27 cellular contexts compared by ENCODE assay signal in genomic region chr12:89129471-89129870, GRCh38.
DNase-seq lines count a peak whose midpoint lies in the region; ATAC-seq and TF ChIP-seq lines count a peak whose summit lies in the region.
"Had no signal": no experiment of that assay in that cellular context is flagged by ENCODE, and none has a peak within 500 bp of the region (broad histone marks: within the 10 kb centered on the region; RNA-seq: fewer than 3 reads in every experiment).

No MANE protein-coding gene starts in this region.

- H3K79me2 ChIP-seq in neural cell (replicated peaks; ENCODE audit: insufficient read depth, low read length), result no peaks in the 10 kb centered on the region

- H3K36me3 ChIP-seq in neural cell (ENCODE audit: insufficient read depth, low read length) (no peaks in the 10 kb centered on the region), spleen (no peaks in the 10 kb centered on the region)
- H3K36me3 ChIP-seq: gastroesophageal sphincter, left lung, uterus had no signal

- no peak for TF ChIP-seq CTCF in neural cell (IDR thresholded peaks at IDR 0.05; ENCODE audit: poor library complexity, severe bottlenecking)
- no peak for TF ChIP-seq CTCF in spleen (IDR thresholded peaks at IDR 0.05 in 8 of 11, conservative IDR thresholded peaks at IDR 0.05 in 3 of 11)

- H3K27me3 ChIP-seq in neural cell (ENCODE audit: insufficient read depth, low read depth, low read length) (no peaks in the 10 kb centered on the region), spleen (replicated peaks in 1 of 7) (no peaks in the 10 kb centered on the region)
- H3K27me3 ChIP-seq: gastroesophageal sphincter, left lung, uterus had no signal

- intact Hi-C loops in activated CD4-positive, alpha-beta T cell treated with anti-CD3 and anti-CD28 coated beads, Interleukin-2, amount 10 ng/mL, durations not matched to agents 24 days and 14 days (cut with micrococcal nuclease), result no loop called here
- intact Hi-C loops in spleen (cut with DNase I; ENCODE audit: low total_unique reads), result no loop called here

- H3K9me3 Mint-ChIP-seq in activated CD4-positive, alpha-beta T cell treated with anti-CD3 and anti-CD28 coated beads, Interleukin-2, amount 10 ng/mL, durations not matched to agents 24 days and 14 days, result peaks cover 22% of the 10 kb centered on the region
- H3K9me3 Mint-ChIP-seq: activated T-cell treated with anti-CD3 and anti-CD28 coated beads, Interleukin-2, amount 50 U/mL, for 4 hours; naive B cell; stimulated activated naive B cell treated with anti-CD40 and anti-IgM and Interleukin-4, amounts not matched to agents 10 μg/mL and 1 μg/mL and 100 μg/mL, for 72 hours had no signal

- peaks cover 3% of the 10 kb centered on the region for H3K4me1 Mint-ChIP-seq in activated CD4-positive, alpha-beta T cell treated with anti-CD3 and anti-CD28 coated beads, Interleukin-2, amount 10 ng/mL, durations not matched to agents 24 days and 14 days
- H3K4me1 Mint-ChIP-seq: stimulated activated naive B cell treated with anti-CD40 and anti-IgM and Interleukin-4, amounts not matched to agents 10 μg/mL and 1 μg/mL and 100 μg/mL, for 72 hours had no signal

- DNase-seq in activated CD4-positive, alpha-beta T cell treated with anti-CD3 and anti-CD28 coated beads, Interleukin-2, amount 10 ng/mL, durations not matched to agents 24 days and 14 days, result peak; percentile 64
- DNase-seq in activated CD4-positive, alpha-beta T cell treated with anti-CD3 and anti-CD28 coated beads for 1 hour, result no peak
- DNase-seq in NCI-H446 treated with DMSO at 0.1 percent for 48 hours (lab: John Stamatoyannopoulos, UW) (peak; percentile 27), spleen (no peak), SHP77 (lab: John Stamatoyannopoulos, UW) (no peak)
- DNase-seq: activated T-cell treated with anti-CD3 and anti-CD28 coated beads, Interleukin-2, amount 50 U/mL, for 4 hours; C1 segment of cervical spinal cord; Calu3; central memory CD4-positive, alpha-beta T cell; dermis blood vessel endothelial cell; H7; hypothalamus; Karpas-422; left lung; naive B cell; NCI-H774; occipital lobe; small intestine; stimulated activated CD4-positive, alpha-beta T cell treated with anti-CD3 and anti-CD28 coated beads, Interleukin-4, amount 100 ng/mL, for 1 hour; stimulated activated naive B cell treated with anti-CD40 and anti-IgM and Interleukin-4, amounts not matched to agents 10 μg/mL and 1 μg/mL and 100 μg/mL, for 72 hours; uterus had no signal

- TF ChIP-seq RAD21 in neural cell (conservative IDR thresholded peaks at IDR 0.05), result no peak

- H3K4me2 ChIP-seq in neural cell (ENCODE audit: low read length), result peak overlapping the region; percentile 7

- peak; percentile 42 for ATAC-seq in GM18867 (IDR thresholded peaks at IDR 0.05; ENCODE audit: unreplicated experiment)
- ATAC-seq: gastroesophageal sphincter; left lung; SK-N-SH treated with all-trans-retinoic acid at 6 μM for 48 hours; stimulated activated naive B cell treated with anti-CD40 and anti-IgM and Interleukin-4, amounts not matched to agents 10 μg/mL and 1 μg/mL and 100 μg/mL, for 72 hours had no signal

- no peaks in the 10 kb centered on the region for H4K20me1 ChIP-seq in neural cell (ENCODE audit: insufficient read depth)

- H2AFZ ChIP-seq in neural cell (ENCODE audit: low read depth, low read length), result no peak overlapping the region

- H3K4me3 ChIP-seq in neural cell (ENCODE audit: low read length), result peak overlapping the region; percentile 33
- no peak overlapping the region for H3K4me3 ChIP-seq in spleen
- H3K4me3 ChIP-seq: gastroesophageal sphincter, left lung, uterus had no signal

- no peak for TF ChIP-seq POLR2A in spleen (IDR thresholded peaks at IDR 0.05)

- 84 to 96% (median 87%) methylated on average over 3 of the region's 3 CpGs for WGBS in spleen, 5 donors

- TF ChIP-seq EP300 in neural cell (conservative IDR thresholded peaks at IDR 0.05; ENCODE audit: poor library complexity, severe bottlenecking), result peak; percentile 88

- H3K27ac ChIP-seq in neural cell (ENCODE audit: low read length), result peak overlapping the region; percentile 68
- no peak overlapping the region for H3K27ac ChIP-seq in spleen
- H3K27ac ChIP-seq: gastroesophageal sphincter, left lung, uterus, VCaP had no signal

- no peaks in the 10 kb centered on the region for H3K9me2 ChIP-seq in neural cell (ENCODE audit: insufficient read depth, low read length)

- peaks cover 0 to 4% (median 0%) of the 10 kb centered on the region in 6 donors for H3K4me1 ChIP-seq in spleen
- H3K4me1 ChIP-seq: gastroesophageal sphincter, left lung, uterus had no signal

- H3F3A ChIP-seq in neural cell (ENCODE audit: insufficient read depth, low read length, poor library complexity, severe bottlenecking), result peaks cover 7% of the 10 kb centered on the region

- peaks cover 2% of the 10 kb centered on the region for H3K36me3 Mint-ChIP-seq in activated CD4-positive, alpha-beta T cell treated with anti-CD3 and anti-CD28 coated beads, Interleukin-2, amount 10 ng/mL, durations not matched to agents 24 days and 14 days (ENCODE audit: low read depth)
- H3K36me3 Mint-ChIP-seq: activated naive CD8-positive, alpha-beta T cell; naive B cell; stimulated activated naive B cell treated with anti-CD40 and anti-IgM and Interleukin-4, amounts not matched to agents 10 μg/mL and 1 μg/mL and 100 μg/mL, for 72 hours had no signal

- H3K4me3 Mint-ChIP-seq in activated CD4-positive, alpha-beta T cell treated with anti-CD3 and anti-CD28 coated beads, Interleukin-2, amount 10 ng/mL, durations not matched to agents 24 days and 14 days, result no peak overlapping the region
- H3K4me3 Mint-ChIP-seq: activated naive CD8-positive, alpha-beta T cell; activated T-cell treated with anti-CD3 and anti-CD28 coated beads, Interleukin-2, amount 50 U/mL, for 4 hours; naive B cell; stimulated activated naive B cell treated with anti-CD40 and anti-IgM and Interleukin-4, amounts not matched to agents 10 μg/mL and 1 μg/mL and 100 μg/mL, for 72 hours had no signal

- H3K9ac ChIP-seq in neural cell (ENCODE audit: low read length), result no peak overlapping the region

- no peaks in the 10 kb centered on the region for H3K27me3 Mint-ChIP-seq in activated CD4-positive, alpha-beta T cell treated with anti-CD3 and anti-CD28 coated beads, Interleukin-2, amount 10 ng/mL, durations not matched to agents 24 days and 14 days
- H3K27me3 Mint-ChIP-seq: stimulated activated naive B cell treated with anti-CD40 and anti-IgM and Interleukin-4, amounts not matched to agents 10 μg/mL and 1 μg/mL and 100 μg/mL, for 72 hours had no signal

- no peak overlapping the region for H3K27ac Mint-ChIP-seq in activated CD4-positive, alpha-beta T cell treated with anti-CD3 and anti-CD28 coated beads, Interleukin-2, amount 10 ng/mL, durations not matched to agents 24 days and 14 days
- H3K27ac Mint-ChIP-seq: activated naive CD8-positive, alpha-beta T cell; naive B cell; stimulated activated naive B cell treated with anti-CD40 and anti-IgM and Interleukin-4, amounts not matched to agents 10 μg/mL and 1 μg/mL and 100 μg/mL, for 72 hours had no signal

- H3K9me3 ChIP-seq in neural cell (ENCODE audit: low read length), result no peaks in the 10 kb centered on the region
- H3K9me3 ChIP-seq in spleen, result no peaks in the 10 kb centered on the region
- H3K9me3 ChIP-seq: gastroesophageal sphincter, left lung, uterus had no signal

TF ChIP-seq in neural cell, 6 proteins besides CTCF, POLR2A, EP300 and RAD21:
- TF ChIP-seq REST (IDR thresholded peaks at IDR 0.05; ENCODE audit: borderline replicate concordance) (peak; percentile 51), MXI1 (conservative IDR thresholded peaks at IDR 0.05; ENCODE audit: poor library complexity, severe bottlenecking) (no peak), EZH2 (IDR thresholded peaks at IDR 0.05; ENCODE audit: borderline replicate concordance, insufficient read depth, low read length, poor library complexity, severe bottlenecking) (no peak), POLR2AphosphoS5 (IDR thresholded peaks at IDR 0.05) (peak; percentile 96), SMC3 (conservative IDR thresholded peaks at IDR 0.05; ENCODE audit: poor library complexity) (no peak)

Comparison
In these comparisons a context has a peak if more than half of its experiments do, and no peak if none do; other contexts are left out.
1. DNase-seq: peak in activated CD4-positive, alpha-beta T cell treated with anti-CD3 and anti-CD28 coated beads, Interleukin-2, amount 10 ng/mL, durations not matched to agents 24 days and 14 days (single experiment) and NCI-H446 treated with DMSO at 0.1 percent for 48 hours (single experiment); none in activated CD4-positive, alpha-beta T cell treated with anti-CD3 and anti-CD28 coated beads for 1 hour (single experiment), spleen (single experiment) and SHP77 (0 of 2).